19 cellular contexts compared by ENCODE assay signal in the genomic region with DNA sequence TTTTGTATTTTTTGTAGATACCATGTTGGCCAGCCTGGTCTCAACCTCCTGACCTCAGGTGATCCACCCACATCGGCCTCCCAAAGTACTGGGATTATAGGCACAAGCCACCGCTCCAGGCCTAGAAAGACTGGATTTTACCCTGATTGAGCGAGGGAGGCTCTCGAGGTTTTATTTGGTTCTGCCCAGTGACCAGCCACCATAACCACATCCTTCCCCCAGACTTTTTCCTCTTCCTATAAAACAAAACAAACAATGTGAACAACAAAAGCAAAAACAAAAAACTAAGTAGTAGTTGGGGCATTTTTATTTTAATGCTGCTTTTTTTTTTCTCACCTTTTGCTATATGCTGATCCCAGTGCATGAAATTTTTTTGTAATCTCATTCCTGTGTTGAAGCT.
A peak's percentile ranks its signal among the peaks of the same experiment; 100 is the strongest.
DNase-seq lines count a peak whose midpoint lies in the region; ATAC-seq and TF ChIP-seq lines count a peak whose summit lies in the region.
"Had no signal": no experiment of that assay in that cellular context is flagged by ENCODE, and none has a peak within 500 bp of the region (broad histone marks: within the 10 kb centered on the region; RNA-seq: fewer than 3 reads in every experiment).

No MANE protein-coding gene starts in this region.

- peak overlapping the region; percentile 22 for H3K4me3 Mint-ChIP-seq in CD8-positive, alpha-beta T cell
- peak overlapping the region; percentile 65 for H3K4me3 Mint-ChIP-seq in activated B cell treated with CpG ODN at 0.5 μM for 24 hours
- peak overlapping the region; percentile 62 for H3K4me3 Mint-ChIP-seq in memory B cell

- H3K4me3 ChIP-seq in BLaER1 treated with 17β-estradiol and CSF1 and Interleukin-3, amounts not matched to agents 10 nM and 100 nM: peak overlapping the region; percentile 7 to 60 (median 35); a peak in 14 of 20 replicates
- no peak overlapping the region for H3K4me3 ChIP-seq in CD8-positive, alpha-beta T cell (ENCODE audit: low read depth, low read length)
- H3K4me3 ChIP-seq in tibial artery: no peak overlapping the region
- H3K4me3 ChIP-seq: uterus had no signal

- H3K36me3 ChIP-seq in BLaER1 treated with 17β-estradiol and CSF1 and Interleukin-3, amounts not matched to agents 10 nM and 100 nM: no peaks in the 10 kb centered on the region
- H3K36me3 ChIP-seq in CD8-positive, alpha-beta T cell (ENCODE audit: insufficient read depth, low read length): no peaks in the 10 kb centered on the region
- no peaks in the 10 kb centered on the region for H3K36me3 ChIP-seq in tibial artery
- H3K36me3 ChIP-seq: uterus had no signal

- H3K4me1 ChIP-seq in BLaER1 treated with 17β-estradiol and CSF1 and Interleukin-3, amounts not matched to agents 10 nM and 100 nM: peaks cover 62 to 70% (median 67%) of the 10 kb centered on the region in 10 experiments
- H3K4me1 ChIP-seq in CD8-positive, alpha-beta T cell (ENCODE audit: insufficient read depth, low read length): peaks cover 50% of the 10 kb centered on the region
- H3K4me1 ChIP-seq in tibial artery: peaks cover 0 to under 1% (median 0%) of the 10 kb centered on the region in 4 donors
- H3K4me1 ChIP-seq: uterus had no signal

- TF ChIP-seq CTCF in CD8-positive, alpha-beta T cell (IDR thresholded peaks at IDR 0.05): no peak
- TF ChIP-seq CTCF in activated B cell treated with CpG ODN at 0.5 μM for 24 hours (IDR thresholded peaks at IDR 0.05) (no peak), tibial artery (IDR thresholded peaks at IDR 0.05) (no peak)

- H3K27me3 ChIP-seq in BLaER1 treated with 17β-estradiol and CSF1 and Interleukin-3, amounts not matched to agents 10 nM and 100 nM: peaks cover 0 to 71% (median 26%) of the 10 kb centered on the region in 11 experiments; a peak in 15 of 22 replicates
- H3K27me3 ChIP-seq in CD8-positive, alpha-beta T cell (ENCODE audit: insufficient read depth, low read length): no peaks in the 10 kb centered on the region
- no peaks in the 10 kb centered on the region for H3K27me3 ChIP-seq in tibial artery
- H3K27me3 ChIP-seq: uterus had no signal

- intact Hi-C loops in CD8-positive, alpha-beta T cell (cut with DNase I, micrococcal nuclease): loop anchor here in 1 of 2 experiments (5.0 kb wide), 1 partner anchor 181 kb away; no protein-coding TSS in a partner anchor
- intact Hi-C loops in activated B cell treated with CpG ODN at 0.5 μM for 24 hours (cut with micrococcal nuclease): loop anchor here (5.0 kb wide), 1 partner anchor 129 kb away; no protein-coding TSS in a partner anchor
- intact Hi-C loops in tibial artery (cut with DNase I; ENCODE audit: low total_unique reads): no loop called here

- H3K27ac ChIP-seq in BLaER1 treated with 17β-estradiol and CSF1 and Interleukin-3, amounts not matched to agents 10 nM and 100 nM: peak overlapping the region in 8 of 11 experiments; percentile 15 to 77 (median 61); a peak in 13 of 22 replicates
- H3K27ac ChIP-seq in CD8-positive, alpha-beta T cell (ENCODE audit: low read depth, low read length): no peak overlapping the region
- no peak overlapping the region for H3K27ac ChIP-seq in caudate nucleus (ENCODE audit: low read depth, low read length)
- H3K27ac ChIP-seq in tibial artery: no peak overlapping the region
- H3K27ac ChIP-seq: uterus had no signal

- peaks cover 0 to 32% (median 7%) of the 10 kb centered on the region in 11 experiments; a peak in 7 of 22 replicates for H4K20me1 ChIP-seq in BLaER1 treated with 17β-estradiol and CSF1 and Interleukin-3, amounts not matched to agents 10 nM and 100 nM

- peaks cover 49% of the 10 kb centered on the region for H3K4me1 Mint-ChIP-seq in CD8-positive, alpha-beta T cell (ENCODE audit: low read depth)
- H3K4me1 Mint-ChIP-seq in activated B cell treated with CpG ODN at 0.5 μM for 24 hours (peaks cover 44% of the 10 kb centered on the region), memory B cell (peaks cover 24% of the 10 kb centered on the region)

- H3K9me3 ChIP-seq in BLaER1 treated with 17β-estradiol and CSF1 and Interleukin-3, amounts not matched to agents 10 nM and 100 nM (replicated peaks in 1 of 11): no peaks in the 10 kb centered on the region
- no peaks in the 10 kb centered on the region for H3K9me3 ChIP-seq in CD8-positive, alpha-beta T cell (ENCODE audit: low read length)
- no peaks in the 10 kb centered on the region for H3K9me3 ChIP-seq in tibial artery
- H3K9me3 ChIP-seq: uterus had no signal

- POLR2A ChIA-PET in CD8-positive, alpha-beta T cell (lab: Charles Lee): interaction anchor here (1.5 kb wide), 1 partner anchor 11 kb away, joined by 6 read pairs; no protein-coding TSS in a partner anchor
- POLR2A ChIA-PET in activated B cell treated with CpG ODN at 0.5 μM for 24 hours (lab: Charles Lee): interaction anchor here (0.7 kb wide), 2 partner anchors 9 to 21 kb away, joined by 3 read pairs; no protein-coding TSS in a partner anchor

- H3K36me3 Mint-ChIP-seq in CD8-positive, alpha-beta T cell: no peaks in the 10 kb centered on the region
- H3K36me3 Mint-ChIP-seq in activated B cell treated with CpG ODN at 0.5 μM for 24 hours (ENCODE audit: low read depth) (no peaks in the 10 kb centered on the region), memory B cell (no peaks in the 10 kb centered on the region)

- no peaks in the 10 kb centered on the region for H3K9me3 Mint-ChIP-seq in CD8-positive, alpha-beta T cell
- H3K9me3 Mint-ChIP-seq in activated B cell treated with CpG ODN at 0.5 μM for 24 hours: no peaks in the 10 kb centered on the region
- H3K9me3 Mint-ChIP-seq in memory B cell: no peaks in the 10 kb centered on the region

- H3K4me2 ChIP-seq in BLaER1 treated with 17β-estradiol and CSF1 and Interleukin-3, amounts not matched to agents 10 nM and 100 nM: peak overlapping the region; percentile 86 to 98 (median 91)

- no peaks in the 10 kb centered on the region for H3K27me3 Mint-ChIP-seq in CD8-positive, alpha-beta T cell (ENCODE audit: low read depth)
- H3K27me3 Mint-ChIP-seq in activated B cell treated with CpG ODN at 0.5 μM for 24 hours (peaks cover 5% of the 10 kb centered on the region), memory B cell (peaks cover 2% of the 10 kb centered on the region)
- H3K27me3 Mint-ChIP-seq: progenitor cell of endocrine pancreas had no signal

- H3K27ac Mint-ChIP-seq in CD8-positive, alpha-beta T cell: peak overlapping the region; percentile 9
- H3K27ac Mint-ChIP-seq in activated B cell treated with CpG ODN at 0.5 μM for 24 hours (no peak overlapping the region), memory B cell (no peak overlapping the region)
- H3K27ac Mint-ChIP-seq: progenitor cell of endocrine pancreas had no signal

- CTCF ChIA-PET in CD8-positive, alpha-beta T cell (lab: Charles Lee): interaction anchor here (1.1 kb wide), 1 partner anchor 13 kb away, joined by 3 read pairs; no protein-coding TSS in a partner anchor
- CTCF ChIA-PET in activated B cell treated with CpG ODN at 0.5 μM for 24 hours (lab: Charles Lee): no interaction called here

- ATAC-seq in CD8-positive, alpha-beta T cell: no peak
- ATAC-seq in activated B cell treated with CpG ODN at 0.5 μM for 24 hours (ENCODE audit: low read depth) (no peak), memory B cell (ENCODE audit: low read depth) (no peak)
- ATAC-seq: left ventricle myocardium superior, Panc1 had no signal

- no peak for DNase-seq in CD8-positive, alpha-beta T cell
- DNase-seq in activated B cell treated with CpG ODN at 0.5 μM for 24 hours: no peak
- no peak for DNase-seq in memory B cell (ENCODE audit: low spot score in 2 of 2)
- no peak for DNase-seq in caudate nucleus (lab: John Stamatoyannopoulos, UW)
- no peak for DNase-seq in GOT3 (lab: John Stamatoyannopoulos, UW)
- no peak for DNase-seq in tibial artery
- DNase-seq: activated CD4-positive, alpha-beta T cell treated with anti-CD3 and anti-CD28 coated beads, Interleukin-2, amount 50 U/mL, for 1 hour; anterior cingulate cortex; DMS153; effector memory CD4-positive, alpha-beta T cell; Kasumi-1; left ventricle myocardium superior; NCI-H1436; NCI-H2227 treated with DMSO at 0.1 percent for 48 hours; T1000; uterus had no signal

- H3K9ac ChIP-seq in BLaER1 treated with 17β-estradiol and CSF1 and Interleukin-3, amounts not matched to agents 10 nM and 100 nM: peak overlapping the region in 6 of 11 experiments; percentile 19 to 48 (median 26); a peak in 7 of 22 replicates

Comparison
In these comparisons a context has a peak if more than half of its experiments do, and no peak if none do; other contexts are left out.
1. H3K27ac ChIP-seq: peak in BLaER1 treated with 17β-estradiol and CSF1 and Interleukin-3, amounts not matched to agents 10 nM and 100 nM (8 of 11); none in CD8-positive, alpha-beta T cell (single experiment), caudate nucleus (single experiment) and tibial artery (0 of 2).
2. H3K4me3 ChIP-seq: peak in BLaER1 treated with 17β-estradiol and CSF1 and Interleukin-3, amounts not matched to agents 10 nM and 100 nM (10 of 10); none in CD8-positive, alpha-beta T cell (single experiment) and tibial artery (0 of 2).
3. Peak in every context shown above with its lines, with median percentiles within 50 percentile points of each other: H3K4me3 Mint-ChIP-seq.